Comparison of ENCODE assay signal across 1 cellular context in genomic region chr12:48957141-48958048, GRCh38.
TF ChIP-seq lines count a peak whose summit lies in the region.

Gene ARF3 (minus strand): TSS chr12:48957487. CDS start chr12:48941095, 16,392 bp downstream.

TF ChIP-seq in GM23338, 12 proteins besides CTCF, POLR2A, EP300 and RAD21 (continued from another document):
- TF ChIP-seq ZNF462 (CRISPR knock-in tag; IDR thresholded peaks at IDR 0.05) (no peak), EZH2 (IDR thresholded peaks at IDR 0.05; ENCODE audit: low read depth, unreplicated experiment) (no peak), STAT1 (IDR thresholded peaks at IDR 0.05; ENCODE audit: unreplicated experiment) (no peak), EZH2phosphoT487 (IDR thresholded peaks at IDR 0.05; ENCODE audit: unreplicated experiment) (no peak), ZNF331 (CRISPR knock-in tag; IDR thresholded peaks at IDR 0.05; ENCODE audit: low read depth) (no peak), NANOG (IDR thresholded peaks at IDR 0.05; ENCODE audit: borderline replicate concordance) (no peak), POLR2AphosphoS5 (IDR thresholded peaks at IDR 0.05; ENCODE audit: low read depth) (peak; percentile 80)
